In genomic region chr4:80500593-80500992, GRCh38 we compare ENCODE assay signal across 14 cellular contexts.
DNase-seq lines count a peak whose midpoint lies in the region; ATAC-seq and TF ChIP-seq lines count a peak whose summit lies in the region.
"Had no signal": no experiment of that assay in that cellular context is flagged by ENCODE, and none has a peak within 500 bp of the region (broad histone marks: within the 10 kb centered on the region; RNA-seq: fewer than 3 reads in every experiment).

No MANE protein-coding gene starts in this region.

- no peaks in the 10 kb centered on the region for H3K4me1 ChIP-seq in tibial artery
- H3K4me1 ChIP-seq: left lung, parathyroid adenoma, stomach had no signal

- no peak overlapping the region for H3K4me3 Mint-ChIP-seq in activated CD4-positive, alpha-beta T cell treated with anti-CD3 and anti-CD28 coated beads for 36 hours
- H3K4me3 Mint-ChIP-seq in activated CD8-positive, alpha-beta T cell treated with anti-CD3 and anti-CD28 coated beads for 36 hours = no peak overlapping the region
- no peak overlapping the region for H3K4me3 Mint-ChIP-seq in natural killer cell

- H3K27ac Mint-ChIP-seq in activated CD4-positive, alpha-beta T cell treated with anti-CD3 and anti-CD28 coated beads for 36 hours = peak overlapping the region; percentile 63
- peak overlapping the region; percentile 86 for H3K27ac Mint-ChIP-seq in activated CD8-positive, alpha-beta T cell treated with anti-CD3 and anti-CD28 coated beads for 36 hours
- H3K27ac Mint-ChIP-seq in natural killer cell = peak overlapping the region; percentile 27 to 61

- H3K9me3 ChIP-seq in MG63 = no peaks in the 10 kb centered on the region
- H3K9me3 ChIP-seq in tibial artery = peaks cover 0 to 4% (median 0%) of the 10 kb centered on the region in 3 donors
- H3K9me3 ChIP-seq: left lung had no signal

- intact Hi-C loops in activated CD4-positive, alpha-beta T cell treated with anti-CD3 and anti-CD28 coated beads for 36 hours (cut with DNase I, micrococcal nuclease) = no loop called here
- intact Hi-C loops in activated CD8-positive, alpha-beta T cell treated with anti-CD3 and anti-CD28 coated beads for 36 hours (cut with micrococcal nuclease) = no loop called here
- intact Hi-C loops in natural killer cell (cut with micrococcal nuclease) (loop anchor here (2.0 to 5.0 kb wide), 2 partner anchors 63 to 78 kb away; no protein-coding TSS in a partner anchor), tibial artery (cut with DNase I; ENCODE audit: low total_unique reads) (no loop called here)

- TF ChIP-seq CTCF in activated CD8-positive, alpha-beta T cell treated with anti-CD3 and anti-CD28 coated beads for 36 hours (IDR thresholded peaks at IDR 0.05) = no peak
- TF ChIP-seq CTCF in natural killer cell (IDR thresholded peaks at IDR 0.05) (no peak), tibial artery (IDR thresholded peaks at IDR 0.05) (no peak)

- peak; percentile 75 for ATAC-seq in activated CD4-positive, alpha-beta T cell treated with anti-CD3 and anti-CD28 coated beads for 36 hours
- peak; percentile 56 for ATAC-seq in HG02981 (IDR thresholded peaks at IDR 0.05; ENCODE audit: unreplicated experiment)
- peak; percentile 91 for ATAC-seq in activated CD8-positive, alpha-beta T cell treated with anti-CD3 and anti-CD28 coated beads for 36 hours
- peak; percentile 70 to 90 (median 79) for ATAC-seq in natural killer cell
- no peak for ATAC-seq in GM21723 (IDR thresholded peaks at IDR 0.05; ENCODE audit: unreplicated experiment)
- ATAC-seq: left lung, PC-3 had no signal

- H3K9me3 Mint-ChIP-seq in activated CD4-positive, alpha-beta T cell treated with anti-CD3 and anti-CD28 coated beads for 36 hours (ENCODE audit: low read depth) = peaks cover 12% of the 10 kb centered on the region
- H3K9me3 Mint-ChIP-seq in activated CD8-positive, alpha-beta T cell treated with anti-CD3 and anti-CD28 coated beads for 36 hours = peaks cover 30% of the 10 kb centered on the region
- peaks cover 3 to 6% of the 10 kb centered on the region in 2 donors for H3K9me3 Mint-ChIP-seq in natural killer cell

- peaks cover 5% of the 10 kb centered on the region for H3K36me3 Mint-ChIP-seq in activated CD4-positive, alpha-beta T cell treated with anti-CD3 and anti-CD28 coated beads for 36 hours (ENCODE audit: low read depth)
- peaks cover 15% of the 10 kb centered on the region for H3K36me3 Mint-ChIP-seq in activated CD8-positive, alpha-beta T cell treated with anti-CD3 and anti-CD28 coated beads for 36 hours (ENCODE audit: low read depth)
- peaks cover 10% of the 10 kb centered on the region for H3K36me3 Mint-ChIP-seq in natural killer cell

- H3K27me3 Mint-ChIP-seq in activated CD4-positive, alpha-beta T cell treated with anti-CD3 and anti-CD28 coated beads for 36 hours = no peaks in the 10 kb centered on the region
- no peaks in the 10 kb centered on the region for H3K27me3 Mint-ChIP-seq in activated CD8-positive, alpha-beta T cell treated with anti-CD3 and anti-CD28 coated beads for 36 hours
- H3K27me3 Mint-ChIP-seq in natural killer cell (ENCODE audit: low read depth in 2 of 2) = no peaks in the 10 kb centered on the region

- no peaks in the 10 kb centered on the region for H3K36me3 ChIP-seq in MG63
- H3K36me3 ChIP-seq in tibial artery = no peaks in the 10 kb centered on the region
- H3K36me3 ChIP-seq: left lung, stomach had no signal

- CTCF ChIA-PET in activated CD4-positive, alpha-beta T cell treated with anti-CD3 and anti-CD28 coated beads for 36 hours (lab: Charles Lee) = interaction anchor here (1.0 to 2.4 kb wide), 2 partner anchors 9 to 10 kb away, joined by 3 to 10 read pairs; no protein-coding TSS in a partner anchor
- CTCF ChIA-PET in activated CD8-positive, alpha-beta T cell treated with anti-CD3 and anti-CD28 coated beads for 36 hours (lab: Charles Lee) = no interaction called here

- H3K27ac ChIP-seq in tibial artery = no peak overlapping the region
- H3K27ac ChIP-seq: left lung, parathyroid adenoma, stomach had no signal

- POLR2A ChIA-PET in activated CD4-positive, alpha-beta T cell treated with anti-CD3 and anti-CD28 coated beads for 36 hours (lab: Charles Lee) = no interaction called here
- POLR2A ChIA-PET in activated CD8-positive, alpha-beta T cell treated with anti-CD3 and anti-CD28 coated beads for 36 hours (lab: Charles Lee) = no interaction called here

- peak; percentile 12 for DNase-seq in activated CD4-positive, alpha-beta T cell treated with anti-CD3 and anti-CD28 coated beads for 36 hours
- DNase-seq in activated CD4-positive, alpha-beta T cell treated with anti-CD3 and anti-CD28 coated beads for 48 hours = no peak
- DNase-seq in activated CD8-positive, alpha-beta T cell treated with anti-CD3 and anti-CD28 coated beads for 36 hours = peak; percentile 53
- no peak for DNase-seq in natural killer cell
- no peak for DNase-seq in MG63
- no peak for DNase-seq in tibial artery
- DNase-seq: left lung; NCI-H2029 treated with DMSO at 0.1 percent for 48 hours; PC-3; stimulated activated CD4-positive, alpha-beta T cell treated with anti-CD3 and anti-CD28 coated beads, Interleukin-2, amount 100 ng/mL, for 24 hours; stomach had no signal

- no peak overlapping the region for H3K4me3 ChIP-seq in MG63
- no peak overlapping the region for H3K4me3 ChIP-seq in tibial artery
- H3K4me3 ChIP-seq: left lung, stomach had no signal

- peaks cover 39% of the 10 kb centered on the region for H3K4me1 Mint-ChIP-seq in activated CD4-positive, alpha-beta T cell treated with anti-CD3 and anti-CD28 coated beads for 36 hours
- peaks cover 33% of the 10 kb centered on the region for H3K4me1 Mint-ChIP-seq in activated CD8-positive, alpha-beta T cell treated with anti-CD3 and anti-CD28 coated beads for 36 hours (ENCODE audit: low read depth)
- peaks cover 12 to 13% of the 10 kb centered on the region in 2 donors for H3K4me1 Mint-ChIP-seq in natural killer cell

- H3K27me3 ChIP-seq in MG63 = no peaks in the 10 kb centered on the region
- H3K27me3 ChIP-seq in tibial artery = no peaks in the 10 kb centered on the region
- H3K27me3 ChIP-seq: left lung, stomach had no signal

Comparison
In these comparisons a context has a peak if more than half of its experiments do, and no peak if none do; other contexts are left out.
1. DNase-seq: peak in activated CD4-positive, alpha-beta T cell treated with anti-CD3 and anti-CD28 coated beads for 36 hours (single experiment) and activated CD8-positive, alpha-beta T cell treated with anti-CD3 and anti-CD28 coated beads for 36 hours (single experiment); none in activated CD4-positive, alpha-beta T cell treated with anti-CD3 and anti-CD28 coated beads for 48 hours (single experiment), natural killer cell (single experiment), MG63 (single experiment) and tibial artery (0 of 2).
2. Peak in every context shown above with its lines, with median percentiles within 50 percentile points of each other: H3K27ac Mint-ChIP-seq.